In the genomic region with DNA sequence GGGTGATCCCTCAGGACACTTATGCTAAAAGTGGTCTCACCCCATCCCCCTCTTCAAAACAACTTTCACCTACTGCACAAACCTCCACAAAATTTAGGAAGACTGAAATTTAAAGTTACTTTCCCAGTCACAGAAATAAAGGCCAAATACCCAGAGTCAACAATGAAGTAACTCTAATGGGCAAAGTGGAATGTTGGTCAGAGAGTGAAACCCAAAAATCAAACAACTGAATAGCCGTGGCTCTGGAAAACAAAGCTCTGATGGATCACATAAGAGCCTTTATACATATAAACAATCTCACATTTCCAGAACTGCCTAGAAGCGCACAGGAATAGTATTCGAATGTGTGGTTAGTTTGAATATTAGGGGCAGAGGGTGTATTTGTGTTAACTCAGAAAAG, we compare ENCODE assay signal across 25 cellular contexts. TPM values are rescaled to one million over a fixed set of nuclear protein-coding genes. Genes with fewer than 3 reads are reported as not detected.
DNase-seq lines count a peak whose midpoint lies in the region; ATAC-seq and TF ChIP-seq lines count a peak whose summit lies in the region.
"Had no signal": no experiment of that assay in that cellular context is flagged by ENCODE, and none has a peak within 500 bp of the region (broad histone marks: within the 10 kb centered on the region; RNA-seq: fewer than 3 reads in every experiment).

No MANE protein-coding gene starts in this region.

- H2AFZ ChIP-seq in IMR-90 (replicated peaks; ENCODE audit: low read length, poor library complexity) (no peak overlapping the region), fibroblast of lung (ENCODE audit: low read length) (no peak overlapping the region), osteoblast (ENCODE audit: low read length) (no peak overlapping the region), PC-9 (no peak overlapping the region)
- H2AFZ ChIP-seq: GM23248 had no signal

- H3K79me2 ChIP-seq in fibroblast of lung (ENCODE audit: control insufficient read depth, insufficient read depth, low read length) (peaks cover 75% of the 10 kb centered on the region), osteoblast (ENCODE audit: insufficient read depth, low read length) (peaks cover 82% of the 10 kb centered on the region), PC-9 (ENCODE audit: low read depth) (peaks cover 14% of the 10 kb centered on the region)

- H3K27ac ChIP-seq in IMR-90 (ENCODE audit: insufficient read depth, low read length) (no peak overlapping the region), fibroblast of lung (ENCODE audit: insufficient read depth, low read length) (no peak overlapping the region), osteoblast (ENCODE audit: low read depth, low read length) (no peak overlapping the region), PC-9 (no peak overlapping the region)
- H3K27ac ChIP-seq: GM23248, SJCRH30 had no signal

- no peaks in the 10 kb centered on the region for H3K27me3 ChIP-seq in IMR-90 (ENCODE audit: control insufficient read depth, insufficient read depth, low read length)
- no peaks in the 10 kb centered on the region for H3K27me3 ChIP-seq in fibroblast of lung (ENCODE audit: control insufficient read depth, insufficient read depth, low read length)
- H3K27me3 ChIP-seq in osteoblast (ENCODE audit: insufficient read depth, low read length): no peaks in the 10 kb centered on the region
- H3K27me3 ChIP-seq in MG63: no peaks in the 10 kb centered on the region
- no peaks in the 10 kb centered on the region for H3K27me3 ChIP-seq in PC-9 (ENCODE audit: insufficient read depth, low read depth)
- H3K27me3 ChIP-seq: SJCRH30 had no signal

- H3K4ac ChIP-seq in IMR-90 (ENCODE audit: low read depth, low read length): no peak overlapping the region

- ATAC-seq in IMR-90 (ENCODE audit: low read depth): no peak; the same call in 1 of the 2 replicates
- no peak for ATAC-seq in GM18858 (IDR thresholded peaks at IDR 0.05; ENCODE audit: unreplicated experiment)
- ATAC-seq: PC-3, Right ventricle myocardium inferior, SK-N-SH treated with all-trans-retinoic acid at 6 μM for 48 hours had no signal

- H2BK120ac ChIP-seq in IMR-90 (ENCODE audit: low read depth, low read length): no peak overlapping the region

- no peak overlapping the region for H2BK5ac ChIP-seq in IMR-90 (ENCODE audit: low read depth, low read length, poor library complexity, severe bottlenecking)

- no peak overlapping the region; the same call in 1 of the 2 replicates for H3K9ac ChIP-seq in IMR-90 (ENCODE audit: low read depth, low read length)
- H3K9ac ChIP-seq in fibroblast of lung (ENCODE audit: insufficient read depth, low read length): no peak overlapping the region
- H3K9ac ChIP-seq: GM23248 had no signal

- intact Hi-C loops in IMR-90 (cut with micrococcal nuclease) (loop anchor here (10.0 kb wide), 1 partner anchor 133 kb away; no protein-coding TSS in a partner anchor), PC-9 (cut with micrococcal nuclease; ENCODE audit: unreplicated experiment) (no loop called here)

- H3K9me2 ChIP-seq in PC-9 (ENCODE audit: insufficient read depth): no peaks in the 10 kb centered on the region

- H4K8ac ChIP-seq in IMR-90 (ENCODE audit: low read depth in 2 of 2, low read length in 2 of 2): no peak overlapping the region

- H3K36me3 ChIP-seq in IMR-90 (ENCODE audit: control insufficient read depth, insufficient read depth, low read length): no peaks in the 10 kb centered on the region
- no peaks in the 10 kb centered on the region for H3K36me3 ChIP-seq in fibroblast of lung (ENCODE audit: control insufficient read depth, insufficient read depth, low read length)
- H3K36me3 ChIP-seq in osteoblast (ENCODE audit: insufficient read depth, low read length): no peaks in the 10 kb centered on the region
- H3K36me3 ChIP-seq in MG63: no peaks in the 10 kb centered on the region
- H3K36me3 ChIP-seq in PC-9 (ENCODE audit: low read depth): no peaks in the 10 kb centered on the region
- H3K36me3 ChIP-seq: HAP-1, SJCRH30 had no signal

- no peak overlapping the region for H2BK20ac ChIP-seq in IMR-90 (ENCODE audit: low read depth, low read length)

- CTCF ChIA-PET in IMR-90 (lab: Yijun Ruan, JAX) (no interaction called here), PC-9 (lab: Charles Lee) (no interaction called here)

- no peak overlapping the region for H3K56ac ChIP-seq in IMR-90 (ENCODE audit: extremely low read depth, insufficient read depth, low read length)

- H2AK5ac ChIP-seq in IMR-90 (ENCODE audit: low read depth, low read length): no peak overlapping the region

- peaks cover 68% of the 10 kb centered on the region; the same call in 1 of the 2 replicates for H4K20me1 ChIP-seq in IMR-90 (ENCODE audit: insufficient read depth, low read length)
- H4K20me1 ChIP-seq in fibroblast of lung (ENCODE audit: control insufficient read depth, extremely low read depth, insufficient read depth, low read length): no peaks in the 10 kb centered on the region
- H4K20me1 ChIP-seq in osteoblast (ENCODE audit: insufficient read depth, low read length): peaks cover 67% of the 10 kb centered on the region
- H4K20me1 ChIP-seq in PC-9 (ENCODE audit: insufficient read depth): no peaks in the 10 kb centered on the region

- no peak overlapping the region for H3K18ac ChIP-seq in IMR-90 (ENCODE audit: low read depth, low read length)

- no peak overlapping the region for H3K14ac ChIP-seq in IMR-90 (replicated peaks; ENCODE audit: low read depth, low read length)

- H3K79me1 ChIP-seq in IMR-90 (ENCODE audit: low read depth in 1 of 2, low read length in 2 of 2): peaks cover 48 to 81% of the 10 kb centered on the region in 2 experiments

- 0 out of 2 replicates have a peak overlapping the region, but pooled peaks have one; percentile 4 for H3K23ac ChIP-seq in IMR-90 (ENCODE audit: low read depth, low read length)

- TF ChIP-seq POLR2A in IMR-90 (IDR thresholded peaks at IDR 0.05; ENCODE audit: low read depth, low read length): no peak

- no peak for TF ChIP-seq RAD21 in IMR-90 (IDR thresholded peaks at IDR 0.05; ENCODE audit: low read length)

- no peak overlapping the region for H4K91ac ChIP-seq in IMR-90 (ENCODE audit: insufficient read depth, low read depth, low read length)

- H3K9me3 ChIP-seq in IMR-90 (ENCODE audit: control insufficient read depth, insufficient read depth, low read length): no peaks in the 10 kb centered on the region
- no peaks in the 10 kb centered on the region for H3K9me3 ChIP-seq in fibroblast of lung (ENCODE audit: control insufficient read depth, insufficient read depth, low read depth, low read length)
- H3K9me3 ChIP-seq in osteoblast (ENCODE audit: low read depth, low read length): no peaks in the 10 kb centered on the region
- no peaks in the 10 kb centered on the region for H3K9me3 ChIP-seq in MG63
- no peaks in the 10 kb centered on the region for H3K9me3 ChIP-seq in PC-9 (ENCODE audit: insufficient read depth, low read depth)
- H3K9me3 ChIP-seq: HAP-1, SJCRH30 had no signal

- H3K9me1 ChIP-seq in IMR-90 (ENCODE audit: insufficient read depth, low read length): peaks cover 25% of the 10 kb centered on the region

- H2AK9ac ChIP-seq in IMR-90 (replicated peaks; ENCODE audit: low read depth, low read length, poor library complexity): no peak overlapping the region

- TF ChIP-seq CTCF in IMR-90 (conservative IDR thresholded peaks at IDR 0.05; ENCODE audit: low read depth, low read length) (no peak), fibroblast of lung (conservative IDR thresholded peaks at IDR 0.05 in 1 of 2, IDR thresholded peaks at IDR 0.05 in 1 of 2; ENCODE audit: low read depth in 1 of 2, low read length in 2 of 2) (no peak), osteoblast (IDR thresholded peaks at IDR 0.05; ENCODE audit: extremely low read depth, low read depth, low read length) (no peak), PC-9 (conservative IDR thresholded peaks at IDR 0.05) (no peak)

- dilution Hi-C loops in IMR-90 (cut with HindIII; ENCODE audit: low sequenced_read_pairs, unreplicated experiment): no loop called here

- peak; percentile 25 for DNase-seq in NCI-H2107 treated with DMSO at 0.1 percent for 48 hours (lab: John Stamatoyannopoulos, UW; ENCODE audit: unreplicated experiment)
- DNase-seq in NCI-H2107 (lab: John Stamatoyannopoulos, UW): no peak
- DNase-seq in IMR-90: peak; percentile 50
- peak; percentile 39 to 50 for DNase-seq in fibroblast of lung (ENCODE audit: low read depth in 2 of 2)
- DNase-seq in osteoblast (ENCODE audit: insufficient read length, low spot score, missing footprints): no peak
- no peak for DNase-seq in MG63
- no peak for DNase-seq in PC-9
- DNase-seq: 8988T; ACHN; CD4-positive, alpha-beta T cell; GM23248; HFFc6; KBM-7; NCI-H1105 treated with DMSO at 0.1 percent for 48 hours; NCI-H2081; NCI-H446; NCI-H524 treated with DMSO at 0.1 percent for 48 hours; NCI-H774; NK-92 treated with Interleukin-12 subunit alpha and Interleukin-12 subunit beta, amount 100 ng/mL, for 24 hours; PC-3; SJCRH30 had no signal

- H3K4me3 ChIP-seq in IMR-90 (ENCODE audit: insufficient read depth, low read depth, low read length): no peak overlapping the region
- no peak overlapping the region for H3K4me3 ChIP-seq in fibroblast of lung (replicated peaks in 1 of 4; ENCODE audit: control extremely low read depth in 1 of 4, insufficient read depth in 1 of 4, low read depth in 3 of 4, low read length in 4 of 4)
- H3K4me3 ChIP-seq in osteoblast (ENCODE audit: insufficient read depth, low read length): no peak overlapping the region
- no peak overlapping the region for H3K4me3 ChIP-seq in MG63
- H3K4me3 ChIP-seq in PC-9: no peak overlapping the region
- H3K4me3 ChIP-seq: GM23248, HAP-1, SJCRH30 had no signal

- H3K4me2 ChIP-seq in IMR-90 (ENCODE audit: low read depth, low read length) (peak overlapping the region; percentile 83), fibroblast of lung (ENCODE audit: extremely low read depth, insufficient read depth, low read length) (no peak overlapping the region), osteoblast (ENCODE audit: insufficient read depth, low read length) (peak overlapping the region; percentile 38), PC-9 (no peak overlapping the region)

- in situ Hi-C loops in IMR-90 (cut with MboI; ENCODE audit: low sequenced_read_pairs): loop anchor here (25.0 kb wide), 1 partner anchor 1534 kb away; a partner anchor contains a TSS

- H3F3A ChIP-seq in PC-9 (ENCODE audit: insufficient read depth, low read depth): no peaks in the 10 kb centered on the region

- POLR2A ChIA-PET in IMR-90 (lab: Charles Lee; ENCODE audit: unreplicated experiment): no interaction called here
- POLR2A ChIA-PET in PC-9 (lab: Charles Lee; ENCODE audit: unreplicated experiment): no interaction called here

- BruUV-seq in IMR-90 (replicated peaks; lab: Mats Ljungman, UMichigan) (no TSS peak), PC-9 (replicated peaks; lab: Mats Ljungman, UMichigan) (no TSS peak)

- H3K4me1 ChIP-seq in IMR-90 (ENCODE audit: control insufficient read depth, insufficient read depth, low read length) (peaks cover 11% of the 10 kb centered on the region), fibroblast of lung (ENCODE audit: control insufficient read depth, extremely low read depth, insufficient read depth, low read length) (peaks cover 6% of the 10 kb centered on the region), osteoblast (ENCODE audit: insufficient read depth, low read length) (peaks cover 16% of the 10 kb centered on the region), PC-9 (replicated peaks; ENCODE audit: insufficient read depth) (no peaks in the 10 kb centered on the region; the same call in 1 of the 2 replicates)
- H3K4me1 ChIP-seq: HAP-1 had no signal

- H4K5ac ChIP-seq in IMR-90 (ENCODE audit: low read depth, low read length): 0 out of 2 replicates have a peak overlapping the region, but pooled peaks have one; percentile 28

- no CpG with 5 or more reads among the region's 3 CpGs for WGBS in IMR-90 (ENCODE audit: extremely low coverage in 2 of 2, insufficient read length in 1 of 2), 2 experiments

- H2BK15ac ChIP-seq in IMR-90 (ENCODE audit: low read depth, low read length): no peak overlapping the region

RNA-seq across cellular contexts. Expression of a gene that starts 4.7 kb away (rescaled TPM):
- total RNA-seq in IMR-90 (2012; rRNA removed) (21.1 and 24.2 TPM in 2 replicates), fibroblast of lung (30.8 and 42.9 TPM in 2 replicates), osteoblast (52.5 and 53.9 TPM in 2 replicates), PC-9 (2021) (8.6 and 8.9 TPM in 2 replicates)
- polyA plus RNA-seq in IMR-90 (2012; rRNA removed) (32.0 and 40.8 TPM in 2 replicates), fibroblast of lung (57.1 and 72.1 TPM in 2 replicates)
- 24.3 and 50.9 TPM in 2 replicates for polyA plus RNA-seq in IMR-90 (2012; cell fraction: cytosol; rRNA removed)
- polyA plus RNA-seq in IMR-90 (2012; cell fraction: nucleus; rRNA removed; ENCODE audit: low replicate concordance): 13.1 and 33.6 TPM in 2 replicates
- polyA plus RNA-seq in fibroblast of lung (2012): 40.3 and 51.3 TPM in 2 replicates
- 151 and 156 TPM in 2 replicates for polyA minus RNA-seq in fibroblast of lung (ENCODE audit: low replicate concordance)
- 1.9 and 5.9 TPM in 2 replicates for total RNA-seq in MG63 (2014; rRNA removed; shearing (Covaris generic); ENCODE audit: low replicate concordance)

Comparison
In these comparisons a context has a peak if more than half of its experiments do, and no peak if none do; other contexts are left out.
1. DNase-seq: peak in NCI-H2107 treated with DMSO at 0.1 percent for 48 hours (single experiment), IMR-90 (single experiment) and fibroblast of lung (2 of 2); none in NCI-H2107 (single experiment), osteoblast (single experiment), MG63 (single experiment) and PC-9 (0 of 2).
2. H3K4me2 ChIP-seq: peak in IMR-90 (single experiment) and osteoblast (single experiment); none in fibroblast of lung (single experiment) and PC-9 (single experiment).